Comparison of ENCODE assay signal across 13 cellular contexts in genomic region chr11:110125632-110126031, GRCh38. TPM values are rescaled to one million over a fixed set of nuclear protein-coding genes. Genes with fewer than 3 reads are reported as not detected.
DNase-seq lines count a peak whose midpoint lies in the region; TF ChIP-seq lines count a peak whose summit lies in the region.
"Had no signal": no experiment of that assay in that cellular context is flagged by ENCODE, and none has a peak within 500 bp of the region (broad histone marks: within the 10 kb centered on the region; RNA-seq: fewer than 3 reads in every experiment).

No MANE protein-coding gene starts in this region.

- H3K4me3 ChIP-seq in ACC112 (ENCODE audit: low read depth, low read length), result no peak overlapping the region
- no peak overlapping the region for H3K4me3 ChIP-seq in epithelial cell of esophagus (ENCODE audit: low read length)
- no peak overlapping the region for H3K4me3 ChIP-seq in liver (ENCODE audit: low read depth in 1 of 3, low read length in 3 of 3)
- H3K4me3 ChIP-seq in suprapubic skin, result no peak overlapping the region
- H3K4me3 ChIP-seq in ascending aorta, result no peak overlapping the region
- H3K4me3 ChIP-seq: spleen had no signal

- no peak overlapping the region for H3K9ac ChIP-seq in liver (ENCODE audit: low read depth in 1 of 2, low read length in 2 of 2)

- H3K36me3 ChIP-seq in ACC112 (ENCODE audit: insufficient read depth, low read length) (peaks cover 18% of the 10 kb centered on the region), liver (ENCODE audit: control insufficient read depth in 4 of 4, insufficient read depth in 3 of 4, low read depth in 1 of 4, low read length in 3 of 4) (no peaks in the 10 kb centered on the region), suprapubic skin (no peaks in the 10 kb centered on the region), ascending aorta (no peaks in the 10 kb centered on the region)
- H3K36me3 ChIP-seq: spleen had no signal

- no peak for TF ChIP-seq EP300 in suprapubic skin (IDR thresholded peaks at IDR 0.05)

- H3K4me1 ChIP-seq in ACC112 (ENCODE audit: control insufficient read depth, insufficient read depth, low read length, unreplicated experiment), result peaks cover 87% of the 10 kb centered on the region
- peaks cover 2 to 5% (median 4%) of the 10 kb centered on the region in 4 donors for H3K4me1 ChIP-seq in liver (ENCODE audit: control insufficient read depth in 4 of 4, insufficient read depth in 4 of 4, low read length in 3 of 4)
- H3K4me1 ChIP-seq in suprapubic skin, result peaks cover 12% of the 10 kb centered on the region
- H3K4me1 ChIP-seq in ascending aorta, result peaks cover 3 to 6% of the 10 kb centered on the region in 2 donors

- H3K9me3 ChIP-seq in liver (ENCODE audit: control insufficient read depth in 4 of 4, low read length in 3 of 4) (no peaks in the 10 kb centered on the region), suprapubic skin (no peaks in the 10 kb centered on the region), ascending aorta (no peaks in the 10 kb centered on the region)
- H3K9me3 ChIP-seq: spleen had no signal

- TF ChIP-seq CTCF in epithelial cell of esophagus (IDR thresholded peaks at IDR 0.05; ENCODE audit: insufficient read depth, low read depth, low read length, missing control alignments), result no peak
- TF ChIP-seq CTCF in liver (IDR thresholded peaks at IDR 0.05; ENCODE audit: low read depth, low read length, missing input control), result no peak
- no peak for TF ChIP-seq CTCF in suprapubic skin (IDR thresholded peaks at IDR 0.05)
- no peak for TF ChIP-seq CTCF in ascending aorta (IDR thresholded peaks at IDR 0.05)

- DNase-seq in M059J (ENCODE audit: low read depth) (peak; percentile 61), epithelial cell of esophagus (ENCODE audit: low read depth) (peak; percentile 55), KBM-7 (no peak), suprapubic skin (ENCODE audit: low spot score in 2 of 2) (no peak), ascending aorta (ENCODE audit: low spot score in 2 of 2) (no peak), midbrain (lab: John Stamatoyannopoulos, UW) (no peak)
- DNase-seq: activated B cell treated with CpG ODN at 0.5 μM for 24 hours; activated CD8-positive, alpha-beta memory T cell treated with anti-CD3 and anti-CD28 coated beads, Interleukin-2, amount 50 U/mL, for 48 hours; dermis blood vessel endothelial cell; NCI-H2107; spleen had no signal

- H3K27ac ChIP-seq in ACC112 (ENCODE audit: low read depth, low read length) (peak overlapping the region; percentile 70), liver (ENCODE audit: low read depth in 1 of 2, low read length in 2 of 2) (no peak overlapping the region), suprapubic skin (no peak overlapping the region), ascending aorta (no peak overlapping the region)
- H3K27ac ChIP-seq: spleen had no signal

- TF ChIP-seq POLR2A in suprapubic skin (IDR thresholded peaks at IDR 0.05), result no peak

- peaks cover 91% of the 10 kb centered on the region for H3K79me2 ChIP-seq in ACC112 (ENCODE audit: control insufficient read depth, insufficient read depth, low read length, unreplicated experiment)

- no peaks in the 10 kb centered on the region for H3K27me3 ChIP-seq in ACC112 (ENCODE audit: insufficient read depth, low read length)
- H3K27me3 ChIP-seq in liver (ENCODE audit: control insufficient read depth in 4 of 4, insufficient read depth in 4 of 4, low read length in 3 of 4), result no peaks in the 10 kb centered on the region
- no peaks in the 10 kb centered on the region for H3K27me3 ChIP-seq in suprapubic skin
- no peaks in the 10 kb centered on the region for H3K27me3 ChIP-seq in ascending aorta
- H3K27me3 ChIP-seq: spleen had no signal

- H2AFZ ChIP-seq in ACC112 (ENCODE audit: low read length, unreplicated experiment), result no peak overlapping the region

- intact Hi-C loops in ascending aorta (cut with DNase I), result no loop called here

- WGBS in liver, result 83% methylated on average over 4 of the region's 4 CpGs
- WGBS in suprapubic skin, result 91% methylated on average over 4 of the region's 4 CpGs

- TF ChIP-seq RAD21 in liver (IDR thresholded peaks at IDR 0.05), result no peak

- in situ Hi-C loops in KBM-7 (cut with MboI; ENCODE audit: low pct_unique_long_range_greater_than_20kb, low sequenced_read_pairs), result no loop called here

TF ChIP-seq in liver, 16 proteins besides CTCF, POLR2A, EP300 and RAD21:
- TF ChIP-seq JUND (IDR thresholded peaks at IDR 0.05) (no peak), HNF4A (conservative IDR thresholded peaks at IDR 0.05) (peak; percentile 24 to 29)

RNA-seq across cellular contexts. Expression of gene ZC3H12C, which starts 32.4 kb away (rescaled TPM):
- total RNA-seq in M059J (2014; rRNA removed; shearing (Covaris generic)), result 11.9 and 14.8 TPM in 2 replicates
- total RNA-seq in liver (1 to 10 TPM; 3.3 to 9.6 TPM), suprapubic skin (10 to 100 TPM; 15.0 to 22.7 (median 20.8) TPM), ascending aorta (6.3 TPM)
- polyA plus RNA-seq in liver, result 1 to 10 TPM in 1 of 2 donors, under 1 TPM in 1; 0.92 to 1.3 TPM

Comparison
In these comparisons a context has a peak if more than half of its experiments do, and no peak if none do; other contexts are left out.
1. DNase-seq: peak in M059J (single experiment) and epithelial cell of esophagus (single experiment); none in KBM-7 (single experiment), suprapubic skin (0 of 2), ascending aorta (0 of 2) and midbrain (single experiment).